ENCODE assay signal across 1 cellular context in genomic region chrX:40012039-40012799, GRCh38.
TF ChIP-seq lines count a peak whose summit lies in the region.

No MANE protein-coding gene starts in this region.

TF ChIP-seq in HepG2, 621 proteins besides CTCF, POLR2A, EP300 and RAD21 (continued from another document and continues in another):
- TF ChIP-seq GTF3A (CRISPR knock-in tag; conservative IDR thresholded peaks at IDR 0.05) (no peak), ZNF20 (CRISPR knock-in tag; IDR thresholded peaks at IDR 0.05) (no peak), FOSL2 (CRISPR knock-in tag; IDR thresholded peaks at IDR 0.05) (peak; percentile 65), SNAPC4 (CRISPR knock-in tag; IDR thresholded peaks at IDR 0.05) (no peak), ZSCAN5A (CRISPR knock-in tag; IDR thresholded peaks at IDR 0.05; ENCODE audit: borderline replicate concordance) (no peak), RBFOX2 (IDR thresholded peaks at IDR 0.05; ENCODE audit: low read depth, low read length) (peak; percentile 74), MEIS1 (CRISPR knock-in tag; IDR thresholded peaks at IDR 0.05; ENCODE audit: borderline replicate concordance) (no peak), TCF12 (IDR thresholded peaks at IDR 0.05) (no peak), TCF12 (CRISPR knock-in tag; IDR thresholded peaks at IDR 0.05) (no peak), ZBTB4 (CRISPR knock-in tag; IDR thresholded peaks at IDR 0.05; ENCODE audit: borderline replicate concordance) (no peak), SIN3A (IDR thresholded peaks at IDR 0.05; ENCODE audit: borderline replicate concordance, low read depth, low read length) (no peak), MYNN (CRISPR knock-in tag; IDR thresholded peaks at IDR 0.05; ENCODE audit: low read depth) (no peak), MEIS2 (CRISPR knock-in tag; IDR thresholded peaks at IDR 0.05) (no peak), ELF4 (CRISPR knock-in tag; IDR thresholded peaks at IDR 0.05; ENCODE audit: borderline replicate concordance) (no peak), DRAP1 (CRISPR knock-in tag; IDR thresholded peaks at IDR 0.05) (0 out of 2 replicates have a peak, but pooled peaks have one; percentile 36), MIER2 (CRISPR knock-in tag; IDR thresholded peaks at IDR 0.05) (no peak), ZNF3 (CRISPR knock-in tag; IDR thresholded peaks at IDR 0.05) (no peak), HNF4A (CRISPR knock-in tag; IDR thresholded peaks at IDR 0.05) (no peak), CENPX (CRISPR knock-in tag; IDR thresholded peaks at IDR 0.05) (no peak), BHLHE40 (IDR thresholded peaks at IDR 0.05; ENCODE audit: low read length) (0 out of 2 replicates have a peak, but pooled peaks have one; percentile 30), KAT7 (CRISPR knock-in tag; IDR thresholded peaks at IDR 0.05; ENCODE audit: borderline replicate concordance) (0 out of 2 replicates have a peak, but pooled peaks have one; percentile 15), ZNF605 (CRISPR knock-in tag; IDR thresholded peaks at IDR 0.05) (no peak), ZNF543 (CRISPR knock-in tag; IDR thresholded peaks at IDR 0.05) (0 out of 2 replicates have a peak, but pooled peaks have one; percentile 16), JUND (CRISPR knock-in tag; IDR thresholded peaks at IDR 0.05) (no peak), GATAD2A (CRISPR knock-in tag; IDR thresholded peaks at IDR 0.05) (peak; percentile 47; the same call in 1 of the 2 replicates), ATF4 (CRISPR knock-in tag; IDR thresholded peaks at IDR 0.05) (no peak), HOXA9 (CRISPR knock-in tag; IDR thresholded peaks at IDR 0.05; ENCODE audit: borderline replicate concordance) (no peak), HDAC1 (CRISPR knock-in tag; IDR thresholded peaks at IDR 0.05) (no peak), ZBTB14 (CRISPR knock-in tag; IDR thresholded peaks at IDR 0.05) (no peak), ZUFSP (CRISPR knock-in tag; IDR thresholded peaks at IDR 0.05; ENCODE audit: borderline replicate concordance) (no peak), DR1 (CRISPR knock-in tag; IDR thresholded peaks at IDR 0.05) (no peak), RFX1 (IDR thresholded peaks at IDR 0.05) (no peak), ZFP62 (CRISPR knock-in tag; IDR thresholded peaks at IDR 0.05) (no peak), HOMEZ (CRISPR knock-in tag; IDR thresholded peaks at IDR 0.05; ENCODE audit: low read depth) (no peak), SAFB2 (CRISPR knock-in tag; IDR thresholded peaks at IDR 0.05; ENCODE audit: borderline replicate concordance, low read depth) (no peak), ZBTB33 (CRISPR knock-in tag; IDR thresholded peaks at IDR 0.05) (no peak), FOXP4 (CRISPR knock-in tag; IDR thresholded peaks at IDR 0.05) (peak; percentile 26; the same call in 1 of the 2 replicates), AHR (CRISPR knock-in tag; IDR thresholded peaks at IDR 0.05) (no peak), ARID2 (CRISPR knock-in tag; IDR thresholded peaks at IDR 0.05; ENCODE audit: borderline replicate concordance) (no peak), POLR2G (IDR thresholded peaks at IDR 0.05; ENCODE audit: low read depth, low read length) (peak; percentile 42; the same call in 1 of the 2 replicates), ATF2 (CRISPR knock-in tag; IDR thresholded peaks at IDR 0.05) (no peak)
